In genomic region chr1:143729451-143730111, GRCh38 we compare ENCODE assay signal across 7 cellular contexts.
A peak's percentile ranks its signal among the peaks of the same experiment; 100 is the strongest.
DNase-seq lines count a peak whose midpoint lies in the region; ATAC-seq and TF ChIP-seq lines count a peak whose summit lies in the region.
"Not testable (repeated sequence)": the region's sequence is repeated elsewhere in the genome, so short reads cannot be mapped to it uniquely, and the experiment has no call there.

No MANE protein-coding gene starts in this region.

- not testable (repeated sequence) for H3K9me3 ChIP-seq in Panc1 (ENCODE audit: control insufficient read depth, insufficient read depth, low read depth, low read length)

- peak; percentile 70 for ATAC-seq in GM18511 (IDR thresholded peaks at IDR 0.05; ENCODE audit: unreplicated experiment)
- peak; percentile 69 for ATAC-seq in GM21723 (IDR thresholded peaks at IDR 0.05; ENCODE audit: unreplicated experiment)
- peak; percentile 66 for ATAC-seq in HG03159 (IDR thresholded peaks at IDR 0.05; ENCODE audit: unreplicated experiment)
- ATAC-seq in Panc1 = peak; percentile 93
- ATAC-seq in activated T-cell treated with anti-CD3 and anti-CD28 coated beads, Interleukin-2, amount 50 U/mL, for 72 hours (replicated peaks in 1 of 2) = peak; percentile 36 to 59
- peak; percentile 75 for ATAC-seq in foreskin keratinocyte

- H3K36me3 ChIP-seq in Panc1 (ENCODE audit: control insufficient read depth, insufficient read depth, low read length) = not testable (repeated sequence)

- in situ Hi-C loops in Panc1 (cut with HindIII; ENCODE audit: low pct_unique_long_range_greater_than_20kb, low sequenced_read_pairs) = not testable (repeated sequence)

- H3K4me1 Mint-ChIP-seq in activated T-cell treated with anti-CD3 and anti-CD28 coated beads, Interleukin-2, amount 50 U/mL, for 72 hours (ENCODE audit: low read depth); neural crest cell: not testable (repeated sequence)

- POLR2A ChIA-PET in Panc1 (lab: Charles Lee) = interaction anchor here (0.6 kb wide), 1 partner anchor 823 kb away, joined by 4 read pairs; no protein-coding TSS in a partner anchor

- H3K4me1 ChIP-seq in Panc1 (ENCODE audit: control insufficient read depth, insufficient read depth, low read length); foreskin keratinocyte: not testable (repeated sequence)

- TF ChIP-seq CTCF in Panc1 (IDR thresholded peaks at IDR 0.05); foreskin keratinocyte (conservative IDR thresholded peaks at IDR 0.05); neural crest cell (conservative IDR thresholded peaks at IDR 0.05): not testable (repeated sequence)

- not testable (repeated sequence) for H3K27me3 Mint-ChIP-seq in activated T-cell treated with anti-CD3 and anti-CD28 coated beads, Interleukin-2, amount 50 U/mL, for 72 hours (ENCODE audit: low read depth); neural crest cell (ENCODE audit: low read depth)

- not testable (repeated sequence) for H3K4me3 ChIP-seq in Panc1 (ENCODE audit: low read depth in 2 of 2, low read length in 2 of 2)

- H3K27ac ChIP-seq in Panc1 (ENCODE audit: low read length); foreskin keratinocyte: not testable (repeated sequence)

- intact Hi-C loops in Panc1 (cut with micrococcal nuclease; ENCODE audit: unreplicated experiment) = not testable (repeated sequence)

- not testable (repeated sequence) for H3K36me3 Mint-ChIP-seq in activated T-cell treated with anti-CD3 and anti-CD28 coated beads, Interleukin-2, amount 50 U/mL, for 72 hours (ENCODE audit: insufficient read depth in 2 of 2); neural crest cell (ENCODE audit: low read depth)

- not testable (repeated sequence) for BruUV-seq in Panc1 (replicated peaks; lab: Mats Ljungman, UMichigan)

- CTCF ChIA-PET in Panc1 (lab: Charles Lee) = not testable (repeated sequence)

- H3K9me3 Mint-ChIP-seq in activated T-cell treated with anti-CD3 and anti-CD28 coated beads, Interleukin-2, amount 50 U/mL, for 72 hours = not testable (repeated sequence)
- H3K9me3 Mint-ChIP-seq in neural crest cell = peaks cover 14% of the 10 kb centered on the region

- DNase-seq in Panc1 (ENCODE audit: low read depth, low spot score); foreskin keratinocyte; neural crest cell (ENCODE audit: low read depth, low spot score): not testable (repeated sequence)
- peak in 1 of 2 donors; percentile 42 for DNase-seq in activated T-cell treated with anti-CD3 and anti-CD28 coated beads, Interleukin-2, amount 50 U/mL, for 72 hours

- H3K27me3 ChIP-seq in Panc1 (ENCODE audit: control insufficient read depth, insufficient read depth, low read length); foreskin keratinocyte: not testable (repeated sequence)

- H3K27ac Mint-ChIP-seq in activated T-cell treated with anti-CD3 and anti-CD28 coated beads, Interleukin-2, amount 50 U/mL, for 72 hours = peak overlapping the region; percentile 85
- H3K27ac Mint-ChIP-seq in neural crest cell (ENCODE audit: unreplicated experiment) = peak overlapping the region; percentile 99

- H3K4me3 Mint-ChIP-seq in activated T-cell treated with anti-CD3 and anti-CD28 coated beads, Interleukin-2, amount 50 U/mL, for 72 hours = peak overlapping the region in 1 of 2 donors; percentile 38
- peak overlapping the region; percentile 66 for H3K4me3 Mint-ChIP-seq in neural crest cell
